ENCODE assay signal across 10 cellular contexts in the genomic region with DNA sequence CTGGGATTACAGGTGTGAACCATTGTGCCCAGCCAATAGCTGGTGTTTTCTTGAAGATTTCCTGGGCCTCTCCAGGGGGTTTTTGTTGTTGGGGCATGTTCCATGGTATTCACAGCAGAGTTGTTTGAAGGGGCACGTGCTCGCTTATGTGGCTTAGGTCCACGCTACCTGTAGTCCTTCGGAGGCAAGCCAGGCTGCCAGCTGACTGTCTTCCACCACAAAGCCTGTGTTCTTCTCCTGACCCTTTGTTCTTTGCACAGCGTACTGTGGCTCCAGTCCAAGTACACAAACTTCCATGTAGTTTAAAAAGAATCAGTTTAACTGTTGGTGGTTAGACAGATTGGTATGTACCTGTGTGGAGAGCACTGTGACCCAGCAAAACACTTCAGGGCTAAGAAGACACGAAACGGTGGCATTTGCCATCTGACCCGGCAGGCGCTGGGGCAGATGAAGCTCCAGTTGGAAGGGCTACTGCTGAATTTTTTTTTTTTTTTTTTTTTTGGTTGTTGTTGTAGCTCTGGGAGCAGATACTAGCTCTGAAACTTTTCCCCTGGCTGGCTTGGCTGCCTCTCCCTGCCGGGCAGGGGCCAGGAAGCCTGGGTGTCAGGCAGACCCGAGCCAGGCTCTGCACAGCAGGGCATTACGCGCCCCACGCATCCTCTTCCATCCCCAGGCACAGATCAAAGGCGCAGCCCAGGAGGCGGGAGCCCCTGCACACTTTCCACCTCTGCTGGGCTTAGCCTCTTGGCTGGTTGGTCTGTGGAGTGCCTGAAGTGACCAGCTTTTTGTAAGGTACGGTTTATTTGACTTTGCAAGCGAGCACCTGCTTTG. TPM values are rescaled to one million over a fixed set of nuclear protein-coding genes. Genes with fewer than 3 reads are reported as not detected.
DNase-seq lines count a peak whose midpoint lies in the region; ATAC-seq and TF ChIP-seq lines count a peak whose summit lies in the region.
"Had no signal": no experiment of that assay in that cellular context is flagged by ENCODE, and none has a peak within 500 bp of the region (broad histone marks: within the 10 kb centered on the region; RNA-seq: fewer than 3 reads in every experiment).

No MANE protein-coding gene starts in this region.

- H3K9me3 ChIP-seq in breast epithelium, result no peaks in the 10 kb centered on the region
- H3K9me3 ChIP-seq in mesodermal cell (ENCODE audit: control insufficient read depth, low read length), result no peaks in the 10 kb centered on the region

- intact Hi-C loops in breast epithelium (cut with DNase I; ENCODE audit: low total_unique reads), result loop anchor here (10.0 kb wide), 1 partner anchor 75 kb away; no protein-coding TSS in a partner anchor

- 61 to 66% methylated on average over 10 to 13 of the region's 18 CpGs for WGBS in mesodermal cell (ENCODE audit: insufficient coverage in 2 of 2), 2 experiments

- H3K4me1 ChIP-seq in breast epithelium (no peaks in the 10 kb centered on the region), mesodermal cell (ENCODE audit: control insufficient read depth, insufficient read depth, low read length, poor library complexity, severe bottlenecking) (peaks cover 23% of the 10 kb centered on the region)

- no peaks in the 10 kb centered on the region for H3K27me3 ChIP-seq in breast epithelium

- no peak for TF ChIP-seq POLR2A in breast epithelium (IDR thresholded peaks at IDR 0.05)

- ATAC-seq in GM19328 (IDR thresholded peaks at IDR 0.05; ENCODE audit: unreplicated experiment), result no peak

- no peak for TF ChIP-seq CTCF in breast epithelium (IDR thresholded peaks at IDR 0.05)

- H3K36me3 ChIP-seq in breast epithelium (no peaks in the 10 kb centered on the region), mesodermal cell (ENCODE audit: control insufficient read depth, insufficient read depth, low read length) (peaks cover 6% of the 10 kb centered on the region)

- H3K4me3 ChIP-seq in breast epithelium, result peak overlapping the region; percentile 4 to 41 (median 37)
- H3K4me3 ChIP-seq in mesodermal cell (ENCODE audit: extremely low read depth, insufficient read depth, low read length, poor library complexity, severe bottlenecking), result no peak overlapping the region

- H3K27ac ChIP-seq in breast epithelium (peak overlapping the region; percentile 54 to 60), mesodermal cell (ENCODE audit: low read depth, low read length, severe bottlenecking) (peak overlapping the region; percentile 36)

- peak; percentile 98 for DNase-seq in DMS153 (lab: John Stamatoyannopoulos, UW)
- DNase-seq in NCI-H2029 treated with DMSO at 0.1 percent for 48 hours (lab: John Stamatoyannopoulos, UW), result peak; percentile 38
- DNase-seq in breast epithelium (ENCODE audit: low spot score in 2 of 2), result peak; percentile 71 to 76
- no peak for DNase-seq in 8988T
- DNase-seq in stimulated activated CD4-positive, alpha-beta T cell treated with anti-CD3 and anti-CD28 coated beads, Interleukin-4, amount 100 ng/mL, for 4 hours, result no peak
- DNase-seq in activated CD8-positive, alpha-beta memory T cell treated with anti-CD3 and anti-CD28 coated beads, Interleukin-2, amount 50 U/mL, for 4 hours, result no peak
- DNase-seq: MV-4-11 had no signal

RNA-seq across cellular contexts. Expression of gene GREB1, which starts 5.7 kb away (rescaled TPM):
- 10 to 100 TPM in 2 of 3 donors, 1 to 10 TPM in 1; 5.4 to 83.6 (median 42.9) TPM for total RNA-seq in breast epithelium
- 19.7 TPM for polyA plus RNA-seq in mesodermal cell (2013, experiment 1 of 2)
- polyA plus RNA-seq in mesodermal cell (2013, experiment 2 of 2), result 15.9 TPM
- polyA plus RNA-seq: BJ had no signal

Comparison
In these comparisons a context has a peak if more than half of its experiments do, and no peak if none do; other contexts are left out.
1. DNase-seq: peak in DMS153 (single experiment), NCI-H2029 treated with DMSO at 0.1 percent for 48 hours (single experiment) and breast epithelium (2 of 2); none in 8988T (single experiment), stimulated activated CD4-positive, alpha-beta T cell treated with anti-CD3 and anti-CD28 coated beads, Interleukin-4, amount 100 ng/mL, for 4 hours (0 of 2) and activated CD8-positive, alpha-beta memory T cell treated with anti-CD3 and anti-CD28 coated beads, Interleukin-2, amount 50 U/mL, for 4 hours (single experiment).